22 cellular contexts compared by ENCODE assay signal in the genomic region with DNA sequence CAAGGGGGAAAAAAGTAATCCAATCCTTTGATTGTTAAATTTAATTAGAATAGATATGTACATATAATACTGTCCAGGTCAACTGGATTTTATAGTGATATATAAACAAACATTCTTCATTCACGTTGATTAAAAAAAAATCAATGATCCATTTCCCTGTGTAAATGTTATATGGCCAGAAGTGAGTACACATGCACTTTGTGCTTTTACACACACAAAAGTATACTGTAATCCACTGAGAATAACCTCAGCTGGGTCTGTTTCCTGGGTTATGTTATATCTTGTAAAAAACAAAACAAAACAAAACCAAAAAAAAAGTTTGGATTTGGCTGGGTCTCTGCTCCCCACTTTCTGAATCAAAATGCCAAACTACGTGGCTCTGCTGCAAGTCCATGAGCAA. TPM values are rescaled to one million over a fixed set of nuclear protein-coding genes. Genes with fewer than 3 reads are reported as not detected.
DNase-seq lines count a peak whose midpoint lies in the region; ATAC-seq, FAIRE-seq and TF ChIP-seq lines count a peak whose summit lies in the region.
"Had no signal": no experiment of that assay in that cellular context is flagged by ENCODE, and none has a peak within 500 bp of the region (broad histone marks: within the 10 kb centered on the region; RNA-seq: fewer than 3 reads in every experiment).

No MANE protein-coding gene starts in this region.

- TF ChIP-seq CTCF in HepG2 (CRISPR knock-in tag; IDR thresholded peaks at IDR 0.05) (no peak), right lobe of liver (IDR thresholded peaks at IDR 0.05) (no peak), VCaP (conservative IDR thresholded peaks at IDR 0.05) (no peak), lower lobe of right lung (IDR thresholded peaks at IDR 0.05) (no peak)

- peak; percentile 74 for DNase-seq in HepG2 (ENCODE audit: low spot score)
- DNase-seq in right lobe of liver = no peak
- DNase-seq in left colon = no peak
- no peak for DNase-seq in lower lobe of right lung
- DNase-seq: AML-193; CD4-positive, alpha-beta T cell; CD8-positive, alpha-beta T cell; DMS 273 treated with DMSO at 0.1 percent for 48 hours; DMS153; DMS53; DMS79; DND-41; EL; GDM1 had no signal

- in situ Hi-C loops in HepG2 (cut with HindIII; ENCODE audit: extremely low pct_ligation_motif_present, low pct_unique_long_range_greater_than_20kb) = no loop called here

- intact Hi-C loops in HepG2 (cut with micrococcal nuclease; ENCODE audit: unreplicated experiment) = no loop called here
- intact Hi-C loops in right lobe of liver (cut with DNase I) = no loop called here
- intact Hi-C loops in left colon (cut with DNase I, micrococcal nuclease) = no loop called here
- intact Hi-C loops in lower lobe of right lung (cut with DNase I) = no loop called here

- ATAC-seq in HepG2 (peak; percentile 38), right lobe of liver (no peak), left colon (peak; percentile 73), GM19324 (IDR thresholded peaks at IDR 0.05; ENCODE audit: low FRiP score, unreplicated experiment) (no peak), GM21825 (IDR thresholded peaks at IDR 0.05; ENCODE audit: unreplicated experiment) (no peak), lower lobe of right lung (no peak)
- ATAC-seq: A549; CD8-positive, alpha-beta T cell had no signal

- H3K36me3 ChIP-seq in HepG2 (replicated peaks in 1 of 2; ENCODE audit: control insufficient read depth in 1 of 2, insufficient read depth in 2 of 2, low read length in 2 of 2) (no peaks in the 10 kb centered on the region), right lobe of liver (no peaks in the 10 kb centered on the region), lower lobe of right lung (no peaks in the 10 kb centered on the region)

- no TSS peak for BruUV-seq in HepG2 (replicated peaks; lab: Mats Ljungman, UMichigan)

- H3K4me3 ChIP-seq in HepG2 (replicated peaks in 1 of 3; ENCODE audit: insufficient read depth in 1 of 3, low read depth in 2 of 3, low read length in 3 of 3) (peak overlapping the region; percentile 37 to 70 (median 46); a peak in 5 of 6 replicates), right lobe of liver (no peak overlapping the region), lower lobe of right lung (no peak overlapping the region)
- H3K4me3 ChIP-seq: A549, GM12878 had no signal

- H2AFZ ChIP-seq in HepG2 (ENCODE audit: low read length) = no peak overlapping the region

- H4K20me1 ChIP-seq in HepG2 (ENCODE audit: insufficient read depth, low read length) = no peaks in the 10 kb centered on the region

- H3K9me3 ChIP-seq in HepG2 (ENCODE audit: low read length) = no peaks in the 10 kb centered on the region
- H3K9me3 ChIP-seq in right lobe of liver = no peaks in the 10 kb centered on the region
- H3K9me3 ChIP-seq in lower lobe of right lung = peaks cover 7% of the 10 kb centered on the region
- H3K9me3 ChIP-seq: A549 had no signal

- CTCF ChIA-PET in HepG2 (lab: Yijun Ruan, JAX; ENCODE audit: low intra/inter-chr PET ratio, low total read pairs) = no interaction called here

- no peaks in the 10 kb centered on the region for H3K27me3 ChIP-seq in HepG2 (ENCODE audit: control insufficient read depth in 1 of 2, insufficient read depth in 2 of 2, low read length in 2 of 2)
- no peaks in the 10 kb centered on the region for H3K27me3 ChIP-seq in right lobe of liver
- H3K27me3 ChIP-seq in lower lobe of right lung (ENCODE audit: low read depth) = no peaks in the 10 kb centered on the region

- 8% methylated on average over 2 of the region's 2 CpGs for WGBS in HepG2 (ENCODE audit: low lambda C conversion rate)
- WGBS in right lobe of liver (ENCODE audit: insufficient coverage, low coverage, low lambda C conversion rate, missing lambda C conversion rate) = 48% methylated on average over 2 of the region's 2 CpGs

- H3K9ac ChIP-seq in HepG2 (ENCODE audit: insufficient read depth, low read depth, low read length) = peak overlapping the region; percentile 75

- peaks cover 16% of the 10 kb centered on the region for H3K79me2 ChIP-seq in HepG2 (ENCODE audit: insufficient read depth, low read length)

- no peak for TF ChIP-seq RAD21 in HepG2 (CRISPR knock-in tag; IDR thresholded peaks at IDR 0.05)

- H3K4me1 ChIP-seq in HepG2 (ENCODE audit: insufficient read depth, low read length) (peaks cover 86% of the 10 kb centered on the region), right lobe of liver (no peaks in the 10 kb centered on the region), lower lobe of right lung (peaks cover 18% of the 10 kb centered on the region)
- H3K4me1 ChIP-seq: A549 had no signal

- TF ChIP-seq POLR2A in HepG2 (IDR thresholded peaks at IDR 0.05; ENCODE audit: insufficient read depth in 1 of 2, low read depth in 2 of 2, low read length in 2 of 2) (no peak), right lobe of liver (IDR thresholded peaks at IDR 0.05) (no peak)

- POLR2A ChIA-PET in HepG2 (lab: Yijun Ruan, JAX) = interaction anchor here (0.8 to 2.1 kb wide), 4 partner anchors 12 to 51 kb away, joined by 3 to 19 read pairs (median 10); a partner anchor contains a TSS

- H3K4me2 ChIP-seq in HepG2 (ENCODE audit: low read depth, low read length) = peak overlapping the region; percentile 82
- H3K4me2 ChIP-seq: A549 had no signal

- no peak for FAIRE-seq in HepG2 (lab: Jason Lieb, UNC)
- FAIRE-seq: A549, GM12878, GM18507 had no signal

- H3K27ac ChIP-seq in HepG2 (ENCODE audit: extremely low read length, insufficient read depth, low read length) (peak overlapping the region; percentile 92), right lobe of liver (no peak overlapping the region), VCaP (peak overlapping the region; percentile 52), lower lobe of right lung (no peak overlapping the region)
- H3K27ac ChIP-seq: 22Rv1, A549, C4-2B had no signal

- TF ChIP-seq EP300 in HepG2 (IDR thresholded peaks at IDR 0.05; ENCODE audit: low read depth in 2 of 2, low read length in 2 of 2) (peak in 1 of 2 experiments; percentile 69; a peak in 2 of 4 replicates), HepG2 (CRISPR knock-in tag; IDR thresholded peaks at IDR 0.05; ENCODE audit: borderline replicate concordance) (no peak)

TF ChIP-seq in HepG2, 621 proteins besides CTCF, POLR2A, EP300 and RAD21 (continues in another document):
- TF ChIP-seq KAT8 (CRISPR knock-in tag; IDR thresholded peaks at IDR 0.05) = no peak
- TF ChIP-seq YEATS4 (CRISPR knock-in tag; IDR thresholded peaks at IDR 0.05; ENCODE audit: borderline replicate concordance) = no peak
- 0 out of 2 replicates have a peak, but pooled peaks have one; percentile 26 for TF ChIP-seq TCF7 (IDR thresholded peaks at IDR 0.05; ENCODE audit: low read depth)
- TF ChIP-seq, protein P1, sequence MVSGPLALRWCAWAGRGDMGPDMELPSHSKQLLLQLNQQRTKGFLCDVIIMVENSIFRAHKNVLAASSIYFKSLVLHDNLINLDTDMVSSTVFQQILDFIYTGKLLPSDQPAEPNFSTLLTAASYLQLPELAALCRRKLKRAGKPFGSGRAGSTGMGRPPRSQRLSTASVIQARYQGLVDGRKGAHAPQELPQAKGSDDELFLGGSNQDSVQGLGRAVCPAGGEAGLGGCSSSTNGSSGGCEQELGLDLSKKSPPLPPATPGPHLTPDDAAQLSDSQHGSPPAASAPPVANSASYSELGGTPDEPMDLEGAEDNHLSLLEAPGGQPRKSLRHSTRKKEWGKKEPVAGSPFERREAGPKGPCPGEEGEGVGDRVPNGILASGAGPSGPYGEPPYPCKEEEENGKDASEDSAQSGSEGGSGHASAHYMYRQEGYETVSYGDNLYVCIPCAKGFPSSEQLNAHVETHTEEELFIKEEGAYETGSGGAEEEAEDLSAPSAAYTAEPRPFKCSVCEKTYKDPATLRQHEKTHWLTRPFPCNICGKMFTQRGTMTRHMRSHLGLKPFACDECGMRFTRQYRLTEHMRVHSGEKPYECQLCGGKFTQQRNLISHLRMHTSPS (CRISPR knock-in tag; IDR thresholded peaks at IDR 0.05; ENCODE audit: low read depth) = no peak
- no peak for TF ChIP-seq TP53 (CRISPR knock-in tag; conservative IDR thresholded peaks at IDR 0.05)

RNA-seq across cellular contexts. Expression of a gene that starts 51.7 kb away (rescaled TPM):
- total RNA-seq in HepG2 (2016; rRNA removed; fragmentation: Illumina TruSeq; extraction: Trizol) = 19.8 and 39.1 TPM in 2 replicates
- total RNA-seq in HepG2 (2016; cell fraction: cytosol; rRNA removed; fragmentation: Illumina TruSeq; extraction: Trizol; ENCODE audit: low read depth) = 3.7 and 4.2 TPM in 2 replicates
- 18.3 and 41.8 TPM in 2 replicates for total RNA-seq in HepG2 (2016; cell fraction: insoluble cytoplasmic fraction; rRNA removed; fragmentation: Illumina TruSeq; extraction: Trizol)
- 10.5 and 10.8 TPM in 2 replicates for total RNA-seq in HepG2 (2016; cell fraction: membrane; rRNA removed; fragmentation: Illumina TruSeq; extraction: Trizol)
- 47.7 and 59.7 TPM in 2 replicates for total RNA-seq in HepG2 (2016; cell fraction: nucleus; rRNA removed; fragmentation: Illumina TruSeq; extraction: Trizol)
- 42.2 and 49.6 TPM in 2 replicates for polyA plus RNA-seq in HepG2 (2011; rRNA removed)
- 23.5 and 32.3 TPM in 2 replicates for polyA plus RNA-seq in HepG2 (2011; cell fraction: cytosol; rRNA removed)
- polyA plus RNA-seq in HepG2 (2011; cell fraction: nucleus; rRNA removed) = 121 and 179 TPM in 2 replicates
- polyA plus RNA-seq in HepG2 (2012) = 24.0 and 38.1 TPM in 2 replicates
- 3.2 and 3.4 TPM in 2 replicates for polyA plus RNA-seq in HepG2 (2016; cell fraction: cytosol; fragmentation: Illumina TruSeq; extraction: Trizol; ENCODE audit: low read depth)
- polyA plus RNA-seq in HepG2 (2016; cell fraction: insoluble cytoplasmic fraction; fragmentation: Illumina TruSeq; extraction: Trizol; ENCODE audit: low read depth) = 16.0 and 21.6 TPM in 2 replicates
- 4.5 and 5.6 TPM in 2 replicates for polyA plus RNA-seq in HepG2 (2016; cell fraction: membrane; fragmentation: Illumina TruSeq; extraction: Trizol; ENCODE audit: low read depth)
- polyA plus RNA-seq in HepG2 (2016; cell fraction: nucleus; fragmentation: Illumina TruSeq; extraction: Trizol; ENCODE audit: insufficient read depth, low read depth) = 86.7 and 90.9 TPM in 2 replicates
- 10.6 and 128 TPM in 2 replicates for polyA minus RNA-seq in HepG2 (2011; rRNA and poly(A)+ RNA removed; ENCODE audit: low replicate concordance)
- 36.4 and 40.3 TPM in 2 replicates for polyA minus RNA-seq in HepG2 (2011; cell fraction: cytosol; rRNA and poly(A)+ RNA removed)
- 19.9 and 27.0 TPM in 2 replicates for polyA minus RNA-seq in HepG2 (2011; cell fraction: nucleus; rRNA and poly(A)+ RNA removed)
- 10 to 100 TPM; 11.3 to 19.7 (median 15.9) TPM for total RNA-seq in right lobe of liver
- total RNA-seq in left colon = 10 to 100 TPM in 1 of 2 donors, 1 to 10 TPM in 1; 8.3 to 14.7 TPM
- 70.3 TPM for total RNA-seq in lower lobe of right lung

Comparison
In these comparisons a context has a peak if more than half of its experiments do, and no peak if none do; other contexts are left out.
1. ATAC-seq: peak in HepG2 (single experiment) and left colon (single experiment); none in right lobe of liver (0 of 4), GM19324 (single experiment), GM21825 (single experiment) and lower lobe of right lung (0 of 2).
2. H3K27ac ChIP-seq: peak in HepG2 (single experiment) and VCaP (single experiment); none in right lobe of liver (0 of 3) and lower lobe of right lung (single experiment).
3. H3K4me3 ChIP-seq: peak in HepG2 (3 of 3); none in right lobe of liver (0 of 3) and lower lobe of right lung (single experiment).